8 cellular contexts compared by ENCODE assay signal in the genomic region with DNA sequence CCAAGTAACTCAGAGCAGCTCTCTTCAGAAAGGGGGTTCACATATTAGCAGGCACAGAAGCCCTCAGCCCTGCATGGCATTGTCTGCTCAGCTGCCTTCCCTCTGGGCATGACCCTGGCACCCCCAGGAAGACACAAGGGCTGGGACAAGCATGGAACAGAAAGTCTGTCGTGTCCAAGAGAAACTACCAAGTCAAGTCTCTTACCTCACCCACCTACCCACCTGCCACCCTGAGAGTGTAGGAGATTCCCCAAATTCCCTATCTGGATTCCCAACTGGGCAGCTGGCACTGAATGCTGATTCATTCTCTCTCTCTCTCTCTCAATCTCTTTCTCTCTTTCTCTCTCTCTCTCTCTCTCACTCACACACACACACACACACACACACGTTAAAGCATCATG. TPM values are rescaled to one million over a fixed set of nuclear protein-coding genes. Genes with fewer than 3 reads are reported as not detected.
DNase-seq lines count a peak whose midpoint lies in the region; ATAC-seq, FAIRE-seq and TF ChIP-seq lines count a peak whose summit lies in the region.

No MANE protein-coding gene starts in this region.

- no peak for TF ChIP-seq EP300 in suprapubic skin (IDR thresholded peaks at IDR 0.05)

- peak overlapping the region; percentile 63 for H3K4me3 Mint-ChIP-seq in activated CD4-positive, alpha-beta T cell treated with anti-CD3 and anti-CD28 coated beads, Interleukin-2, amount 10 ng/mL, durations not matched to agents 7 days and 5 days
- H3K4me3 Mint-ChIP-seq in activated naive CD4-positive, alpha-beta T cell treated with anti-CD3 and anti-CD28 coated beads, Interleukin-2, amount 10 ng/mL, durations not matched to agents 7 days and 5 days: peak overlapping the region; percentile 57

- DNase-seq in activated CD4-positive, alpha-beta T cell treated with anti-CD3 and anti-CD28 coated beads, Interleukin-2, amount 10 ng/mL, durations not matched to agents 7 days and 5 days: no peak
- no peak for DNase-seq in activated CD4-positive, alpha-beta T cell treated with anti-CD3 and anti-CD28 coated beads, Interleukin-2, amount 50 U/mL, for 48 hours
- no peak for DNase-seq in activated naive CD4-positive, alpha-beta T cell treated with anti-CD3 and anti-CD28 coated beads, Interleukin-2, amount 10 ng/mL, durations not matched to agents 7 days and 5 days
- peak; percentile 68 for DNase-seq in kidney tubule cell (ENCODE audit: low spot score)
- DNase-seq in suprapubic skin (ENCODE audit: low spot score in 2 of 2): no peak
- no peak for DNase-seq in activated effector memory CD4-positive, alpha-beta T cell treated with anti-CD3 and anti-CD28 coated beads, Interleukin-2, amount 50 U/mL, for 16 hours
- no peak for DNase-seq in HTR-8/SVneo (ENCODE audit: insufficient read length, low spot score)

- no peaks in the 10 kb centered on the region for H3K27me3 Mint-ChIP-seq in activated CD4-positive, alpha-beta T cell treated with anti-CD3 and anti-CD28 coated beads, Interleukin-2, amount 10 ng/mL, durations not matched to agents 7 days and 5 days
- H3K27me3 Mint-ChIP-seq in activated naive CD4-positive, alpha-beta T cell treated with anti-CD3 and anti-CD28 coated beads, Interleukin-2, amount 10 ng/mL, durations not matched to agents 7 days and 5 days: no peaks in the 10 kb centered on the region

- H3K36me3 Mint-ChIP-seq in activated CD4-positive, alpha-beta T cell treated with anti-CD3 and anti-CD28 coated beads, Interleukin-2, amount 10 ng/mL, durations not matched to agents 7 days and 5 days (ENCODE audit: low read depth): peaks cover 37% of the 10 kb centered on the region
- H3K36me3 Mint-ChIP-seq in activated naive CD4-positive, alpha-beta T cell treated with anti-CD3 and anti-CD28 coated beads, Interleukin-2, amount 10 ng/mL, durations not matched to agents 7 days and 5 days: peaks cover 37% of the 10 kb centered on the region

- CTCF ChIA-PET in activated CD4-positive, alpha-beta T cell treated with anti-CD3 and anti-CD28 coated beads, Interleukin-2, amount 10 ng/mL, durations not matched to agents 7 days and 5 days (lab: Charles Lee): interaction anchor here (0.6 to 1.5 kb wide), 6 partner anchors 9 to 309 kb away, joined by 3 to 4 read pairs (median 3); no protein-coding TSS in a partner anchor
- CTCF ChIA-PET in activated naive CD4-positive, alpha-beta T cell treated with anti-CD3 and anti-CD28 coated beads, Interleukin-2, amount 10 ng/mL, durations not matched to agents 7 days and 5 days (lab: Charles Lee): interaction anchor here (1.0 to 1.7 kb wide), 3 partner anchors 14 to 47 kb away, joined by 3 to 5 read pairs (median 4); no protein-coding TSS in a partner anchor

- no peaks in the 10 kb centered on the region for H3K9me3 ChIP-seq in suprapubic skin

- no peaks in the 10 kb centered on the region for H3K27me3 ChIP-seq in suprapubic skin

- POLR2A ChIA-PET in activated CD4-positive, alpha-beta T cell treated with anti-CD3 and anti-CD28 coated beads, Interleukin-2, amount 10 ng/mL, durations not matched to agents 7 days and 5 days (lab: Charles Lee): no interaction called here

- no peak for ATAC-seq in HG03095 (IDR thresholded peaks at IDR 0.05; ENCODE audit: unreplicated experiment)

- peak overlapping the region; percentile 55 for H3K27ac ChIP-seq in suprapubic skin

- TF ChIP-seq POLR2A in suprapubic skin (IDR thresholded peaks at IDR 0.05): no peak

- TF ChIP-seq CTCF in suprapubic skin (IDR thresholded peaks at IDR 0.05): no peak

- peaks cover 97% of the 10 kb centered on the region for H3K4me1 Mint-ChIP-seq in activated CD4-positive, alpha-beta T cell treated with anti-CD3 and anti-CD28 coated beads, Interleukin-2, amount 10 ng/mL, durations not matched to agents 7 days and 5 days
- peaks cover 99% of the 10 kb centered on the region for H3K4me1 Mint-ChIP-seq in activated naive CD4-positive, alpha-beta T cell treated with anti-CD3 and anti-CD28 coated beads, Interleukin-2, amount 10 ng/mL, durations not matched to agents 7 days and 5 days

- peaks cover 81% of the 10 kb centered on the region for H3K4me1 ChIP-seq in suprapubic skin

- H3K36me3 ChIP-seq in suprapubic skin: no peaks in the 10 kb centered on the region

- no peak for FAIRE-seq in HTR-8/SVneo (lab: Jason Lieb, UNC)

- H3K4me3 ChIP-seq in suprapubic skin: no peak overlapping the region

- H3K9me3 Mint-ChIP-seq in activated CD4-positive, alpha-beta T cell treated with anti-CD3 and anti-CD28 coated beads, Interleukin-2, amount 10 ng/mL, durations not matched to agents 7 days and 5 days: no peaks in the 10 kb centered on the region
- no peaks in the 10 kb centered on the region for H3K9me3 Mint-ChIP-seq in activated naive CD4-positive, alpha-beta T cell treated with anti-CD3 and anti-CD28 coated beads, Interleukin-2, amount 10 ng/mL, durations not matched to agents 7 days and 5 days

- WGBS in suprapubic skin: 25% methylated on average over 2 of the region's 2 CpGs

- peak overlapping the region; percentile 82 for H3K27ac Mint-ChIP-seq in activated CD4-positive, alpha-beta T cell treated with anti-CD3 and anti-CD28 coated beads, Interleukin-2, amount 10 ng/mL, durations not matched to agents 7 days and 5 days
- H3K27ac Mint-ChIP-seq in activated naive CD4-positive, alpha-beta T cell treated with anti-CD3 and anti-CD28 coated beads, Interleukin-2, amount 10 ng/mL, durations not matched to agents 7 days and 5 days: peak overlapping the region; percentile 80

RNA-seq across cellular contexts. Expression of a gene that starts 21.6 kb away (rescaled TPM):
- 10 to 100 TPM; 19.5 to 21.7 TPM for total RNA-seq in activated CD4-positive, alpha-beta T cell treated with anti-CD3 and anti-CD28 coated beads, Interleukin-2, amount 10 ng/mL, durations not matched to agents 7 days and 5 days
- 10 to 100 TPM; 19.7 to 41.6 (median 27.8) TPM for total RNA-seq in suprapubic skin
